11 cellular contexts compared by ENCODE assay signal in the genomic region with DNA sequence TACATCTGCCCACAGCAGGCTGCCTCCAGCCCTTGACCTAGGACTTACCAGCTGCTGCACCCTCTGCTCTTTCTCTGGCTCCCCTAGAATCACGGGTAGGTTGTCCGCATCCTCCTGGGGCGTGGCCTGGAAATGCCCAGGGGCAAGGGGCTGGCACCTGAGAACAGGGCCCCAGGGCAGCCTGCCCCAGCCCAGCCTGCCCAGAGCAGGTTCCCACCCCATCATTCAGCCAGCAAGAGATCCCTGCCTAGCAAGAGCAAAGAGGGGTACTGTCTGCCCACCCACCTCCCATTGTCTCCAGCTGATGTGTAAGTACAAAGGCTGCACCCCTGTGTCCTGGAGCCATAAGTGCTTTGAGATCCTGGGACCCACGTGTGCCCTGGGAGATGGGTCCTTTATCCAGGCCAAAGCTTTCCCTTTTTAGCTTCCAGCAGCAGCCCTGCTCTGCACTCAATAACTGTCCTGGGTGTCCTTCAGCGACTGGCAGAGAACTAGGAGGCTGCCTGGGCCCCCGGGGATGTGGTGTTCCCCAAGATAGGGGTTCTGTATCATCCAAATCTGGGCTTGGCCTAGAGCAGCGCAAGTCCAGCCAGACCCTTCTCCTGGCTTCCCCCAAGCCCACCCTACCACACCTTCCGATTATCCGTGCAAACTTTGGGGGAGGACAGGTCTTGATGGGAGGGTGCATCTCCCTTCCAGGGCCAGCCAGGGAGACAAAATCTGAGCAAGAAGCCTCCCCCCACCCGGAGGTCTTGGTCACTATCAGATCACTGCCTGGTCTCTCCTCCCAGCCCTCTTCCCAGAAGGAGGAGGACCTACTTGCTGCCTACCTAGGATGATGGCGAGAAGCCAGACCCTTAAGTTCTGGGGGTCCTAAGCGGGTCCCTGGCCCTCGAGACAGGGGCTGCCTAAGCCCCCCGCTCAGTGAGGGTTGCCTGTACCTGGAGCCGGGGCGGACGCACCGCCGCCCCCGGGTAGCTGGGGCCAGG. TPM values are rescaled to one million over a fixed set of nuclear protein-coding genes. Genes with fewer than 3 reads are reported as not detected.
DNase-seq lines count a peak whose midpoint lies in the region; ATAC-seq and TF ChIP-seq lines count a peak whose summit lies in the region.
"Had no signal": no experiment of that assay in that cellular context is flagged by ENCODE, and none has a peak within 500 bp of the region (broad histone marks: within the 10 kb centered on the region; RNA-seq: fewer than 3 reads in every experiment).

No MANE protein-coding gene starts in this region.

- H3K36me3 ChIP-seq in ES-I3 (ENCODE audit: insufficient read depth, low read length) (no peaks in the 10 kb centered on the region), iPS DF 6.9 (ENCODE audit: control insufficient read depth, insufficient read depth, low read length) (no peaks in the 10 kb centered on the region; the same call in 1 of the 2 replicates), gastrocnemius medialis (no peaks in the 10 kb centered on the region)

- H3K27ac Mint-ChIP-seq in activated B cell treated with CpG ODN at 0.5 μM for 24 hours = no peak overlapping the region

- in situ Hi-C loops in gastrocnemius medialis (cut with MboI; ENCODE audit: low sequenced_read_pairs in 4 of 4) = loop anchor here in 1 of 4 donors (25.0 kb wide), 1 partner anchor 89 kb away; a partner anchor contains a TSS

- WGBS in iPS DF 6.9 (ENCODE audit: insufficient coverage, insufficient read length) = no CpG with 5 or more reads among the region's 20 CpGs

- peak overlapping the region; percentile 28 for H3K4me3 Mint-ChIP-seq in activated B cell treated with CpG ODN at 0.5 μM for 24 hours

- H3K4me1 Mint-ChIP-seq in activated B cell treated with CpG ODN at 0.5 μM for 24 hours = peaks cover 42% of the 10 kb centered on the region

- peak overlapping the region; percentile 46; the same call in 1 of the 2 replicates for H3K4me3 ChIP-seq in iPS DF 6.9 (ENCODE audit: low read length)
- peak overlapping the region; percentile 60 to 77 (median 70) for H3K4me3 ChIP-seq in gastrocnemius medialis

- peaks cover 5% of the 10 kb centered on the region for H3K36me3 Mint-ChIP-seq in activated B cell treated with CpG ODN at 0.5 μM for 24 hours (ENCODE audit: low read depth)

- CTCF ChIA-PET in activated B cell treated with CpG ODN at 0.5 μM for 24 hours (lab: Charles Lee) = interaction anchor here (0.8 to 3.7 kb wide), 4 partner anchors 21 to 93 kb away, joined by 5 to 16 read pairs (median 10); a partner anchor contains a TSS

- H3K27ac ChIP-seq in iPS DF 6.9 (ENCODE audit: low read length) (no peak overlapping the region), gastrocnemius medialis (peak overlapping the region in 2 of 4 donors; percentile 44 to 58)

- H3K9me3 Mint-ChIP-seq in activated B cell treated with CpG ODN at 0.5 μM for 24 hours = no peaks in the 10 kb centered on the region

- intact Hi-C loops in activated B cell treated with CpG ODN at 0.5 μM for 24 hours (cut with micrococcal nuclease) = no loop called here
- intact Hi-C loops in gastrocnemius medialis (cut with DNase I; ENCODE audit: low total_unique reads) = no loop called here

- no peaks in the 10 kb centered on the region; the same call in 1 of the 2 replicates for H3K27me3 ChIP-seq in iPS DF 6.9 (ENCODE audit: control insufficient read depth, insufficient read depth, low read length)
- H3K27me3 ChIP-seq in gastrocnemius medialis = peaks cover 0 to 6% (median 3%) of the 10 kb centered on the region in 3 donors

- H3K4me1 ChIP-seq in ES-I3 (ENCODE audit: insufficient read depth, low read length) (peaks cover 12% of the 10 kb centered on the region; the same call in 1 of the 2 replicates), iPS DF 6.9 (ENCODE audit: control insufficient read depth, insufficient read depth, low read length) (peaks cover 4% of the 10 kb centered on the region), gastrocnemius medialis (peaks cover 0 to 6% of the 10 kb centered on the region in 2 donors)

- peaks cover 2% of the 10 kb centered on the region for H3K27me3 Mint-ChIP-seq in activated B cell treated with CpG ODN at 0.5 μM for 24 hours

- ATAC-seq in activated B cell treated with CpG ODN at 0.5 μM for 24 hours (ENCODE audit: low read depth) (no peak), gastrocnemius medialis (peak in 1 of 2 donors; percentile 23), GM18873 (IDR thresholded peaks at IDR 0.05; ENCODE audit: low FRiP score, unreplicated experiment) (no peak), GM19324 (IDR thresholded peaks at IDR 0.05; ENCODE audit: low FRiP score, unreplicated experiment) (no peak), HG03045 (IDR thresholded peaks at IDR 0.05; ENCODE audit: unreplicated experiment) (no peak)

- POLR2A ChIA-PET in activated B cell treated with CpG ODN at 0.5 μM for 24 hours (lab: Charles Lee) = interaction anchor here (0.6 to 27.9 kb wide), 6 partner anchors 7 to 308 kb away, joined by 3 to 3007 read pairs (median 71); a partner anchor contains a TSS

- no peak for DNase-seq in activated B cell treated with CpG ODN at 0.5 μM for 24 hours
- no peak for DNase-seq in iPS DF 6.9 (ENCODE audit: low read depth, low spot score)
- DNase-seq in gastrocnemius medialis = no peak
- DNase-seq in NCI-H226 = no peak
- DNase-seq: NCI-H2029 treated with DMSO at 0.1 percent for 48 hours; stimulated activated CD4-positive, alpha-beta T cell treated with anti-CD3 and anti-CD28 coated beads, Interleukin-2, amount 100 ng/mL, for 24 hours had no signal

- H3K9me3 ChIP-seq in ES-I3 (ENCODE audit: control insufficient read depth, insufficient read depth, low read length) = no peaks in the 10 kb centered on the region
- no peaks in the 10 kb centered on the region for H3K9me3 ChIP-seq in iPS DF 6.9 (ENCODE audit: control insufficient read depth, insufficient read depth, low read length)
- H3K9me3 ChIP-seq in gastrocnemius medialis = no peaks in the 10 kb centered on the region

- TF ChIP-seq CTCF in activated B cell treated with CpG ODN at 0.5 μM for 24 hours (IDR thresholded peaks at IDR 0.05) (no peak), gastrocnemius medialis (IDR thresholded peaks at IDR 0.05 in 4 of 5, conservative IDR thresholded peaks at IDR 0.05 in 1 of 5) (no peak)

- TF ChIP-seq POLR2A in gastrocnemius medialis (IDR thresholded peaks at IDR 0.05) = no peak

- H3K9ac ChIP-seq in ES-I3 (ENCODE audit: low read depth, low read length) = peak overlapping the region; percentile 66

RNA-seq across cellular contexts. Expression of a gene that starts 4.9 kb away (rescaled TPM):
- 16.7 and 22.5 TPM in 2 replicates for total RNA-seq in activated B cell treated with CpG ODN at 0.5 μM for 24 hours
- 1 to 10 TPM in 2 of 4 donors, under 1 TPM in 2; 0.72 to 1.6 (median 1.0) TPM for total RNA-seq in gastrocnemius medialis

RNA-seq across cellular contexts. Expression of a gene that starts 28.3 kb away (rescaled TPM):
- total RNA-seq in activated B cell treated with CpG ODN at 0.5 μM for 24 hours (90.2 and 100 TPM in 2 replicates), gastrocnemius medialis (10 to 100 TPM; 39.6 to 49.0 (median 41.1) TPM)

RNA-seq across cellular contexts. Expression of a gene that starts 43.0 kb away (rescaled TPM):
- not detected in 2 replicates for total RNA-seq in activated B cell treated with CpG ODN at 0.5 μM for 24 hours
- total RNA-seq in gastrocnemius medialis = under 1 TPM in 3 of 4 donors, not detected in 1; 0.18 to 0.32 (median 0.31) TPM
- total RNA-seq: esophagus mucosa had no signal
